1 cellular context compared by ENCODE assay signal in the genomic region with DNA sequence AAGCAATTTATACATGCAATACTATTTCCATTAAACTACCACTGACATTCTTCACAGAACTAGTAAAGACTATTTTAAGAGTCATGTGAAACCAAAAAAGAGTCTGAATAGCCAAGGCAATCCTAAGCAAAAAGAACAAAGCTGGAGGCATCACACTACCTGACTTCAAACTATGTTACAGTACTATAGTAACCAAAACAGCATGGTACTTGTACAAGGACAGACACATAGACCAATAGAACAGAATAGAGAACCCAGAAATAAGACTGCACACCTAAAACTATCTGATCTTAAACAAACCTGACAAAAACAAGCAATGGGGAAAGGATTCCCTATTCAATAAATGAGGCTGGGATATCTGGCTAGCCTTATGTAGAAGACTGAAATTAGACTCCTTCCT. TPM values are rescaled to one million over a fixed set of nuclear protein-coding genes. Genes with fewer than 3 reads are reported as not detected.
"Had no signal": no experiment of that assay in that cellular context is flagged by ENCODE, and none has a peak within 500 bp of the region (broad histone marks: within the 10 kb centered on the region; RNA-seq: fewer than 3 reads in every experiment).

No MANE protein-coding gene starts in this region.

RNA-seq across cellular contexts. Expression of a gene that starts 32.0 kb away (rescaled TPM):
- total RNA-seq: GM12878 had no signal
